ENCODE assay signal across 23 cellular contexts in genomic region chrX:2874222-2875135, GRCh38. TPM values are rescaled to one million over a fixed set of nuclear protein-coding genes. Genes with fewer than 3 reads are reported as not detected.
"Had no signal": no experiment of that assay in that cellular context is flagged by ENCODE, and none has a peak within 500 bp of the region (broad histone marks: within the 10 kb centered on the region; RNA-seq: fewer than 3 reads in every experiment).

No MANE protein-coding gene starts in this region.

- H3K4me1 ChIP-seq: colonic mucosa, esophagus muscularis mucosa, foreskin keratinocyte, gastroesophageal sphincter, heart left ventricle, left lung, lower lobe of right lung had no signal

- H3K9me3 ChIP-seq: colonic mucosa, esophagus muscularis mucosa, gastroesophageal sphincter, left lung, lower lobe of right lung, mucosa of descending colon had no signal

- DNase-seq: colonic mucosa; cortex of kidney; effector CD8-positive, alpha-beta T cell; effector memory CD8-positive, alpha-beta T cell; endodermal cell; foreskin keratinocyte; heart left ventricle; hypothalamus; immature natural killer cell; left cardiac atrium; left lung; left ventricle myocardium superior; lower lobe of right lung; mesenchymal stem cell; mucosa of descending colon; naive B cell had no signal

- H3K36me3 ChIP-seq: colonic mucosa, esophagus muscularis mucosa, gastroesophageal sphincter, heart left ventricle, left lung, lower lobe of right lung had no signal

- H3K27ac ChIP-seq: colonic mucosa, epithelial cell of prostate, esophagus muscularis mucosa, foreskin keratinocyte, gastroesophageal sphincter, heart left ventricle, hepatocyte, left lung, lower lobe of right lung had no signal

- H3K4me2 ChIP-seq: hepatocyte had no signal

- H3K79me2 ChIP-seq: hepatocyte had no signal

- H3K27me3 ChIP-seq: colonic mucosa, esophagus muscularis mucosa, foreskin keratinocyte, gastroesophageal sphincter, heart left ventricle, hepatocyte, left lung had no signal

- H3K4me3 ChIP-seq: colonic mucosa, esophagus muscularis mucosa, gastroesophageal sphincter, heart left ventricle, hepatocyte, left lung, lower lobe of right lung, mucosa of descending colon had no signal

- H2AFZ ChIP-seq: hepatocyte had no signal

- FAIRE-seq: endometrium, frontal cortex, keratinocyte had no signal

- ATAC-seq: effector memory CD8-positive, alpha-beta T cell; foreskin keratinocyte; gastroesophageal sphincter; heart left ventricle; left cardiac atrium; left lung; left ventricle myocardium superior; lower lobe of right lung; mucosa of descending colon had no signal

RNA-seq across cellular contexts. Expression of gene GYG2, which starts 45.7 kb away (rescaled TPM):
- polyA plus RNA-seq: foreskin keratinocyte, immature natural killer cell, keratinocyte had no signal
